1 cellular context compared by ENCODE assay signal in the genomic region with DNA sequence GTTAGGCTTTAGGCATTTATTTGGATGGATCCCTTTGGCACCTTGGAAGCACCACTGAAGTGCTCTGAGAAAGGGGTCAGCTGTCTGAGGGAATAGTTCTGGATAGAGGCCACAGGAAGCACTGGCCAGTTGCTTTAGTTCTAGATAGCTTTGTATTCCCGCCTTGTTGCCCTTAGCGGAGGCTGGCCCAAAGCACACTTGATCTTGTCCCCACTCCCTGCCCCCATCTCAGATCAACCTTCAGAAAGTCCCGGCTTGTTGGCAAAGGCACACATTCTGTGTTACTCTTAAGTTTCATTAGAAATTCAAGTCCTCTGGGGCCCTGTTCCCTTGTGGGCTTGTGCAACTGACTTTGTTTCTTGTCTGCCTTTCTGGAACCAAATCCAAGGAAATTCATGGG.
TF ChIP-seq lines count a peak whose summit lies in the region.

No MANE protein-coding gene starts in this region.

TF ChIP-seq in WTC11, 78 proteins besides CTCF, POLR2A, EP300 and RAD21:
- TF ChIP-seq SMAD4 (CRISPR knock-in tag; IDR thresholded peaks at IDR 0.05) (no peak), TEAD4 (CRISPR knock-in tag; IDR thresholded peaks at IDR 0.05) (no peak), ERG (CRISPR knock-in tag; IDR thresholded peaks at IDR 0.05) (no peak)
TF ChIP-seq in WTC11: peak in this region for 0.
